ENCODE assay signal across 14 cellular contexts in genomic region chrX:118730500-118731247, GRCh38. TPM values are rescaled to one million over a fixed set of nuclear protein-coding genes. Genes with fewer than 3 reads are reported as not detected.
DNase-seq lines count a peak whose midpoint lies in the region; ATAC-seq, FAIRE-seq and TF ChIP-seq lines count a peak whose summit lies in the region.
"Had no signal": no experiment of that assay in that cellular context is flagged by ENCODE, and none has a peak within 500 bp of the region (broad histone marks: within the 10 kb centered on the region; RNA-seq: fewer than 3 reads in every experiment).

No MANE protein-coding gene starts in this region.

- peak overlapping the region; percentile 14 for H3K4me2 ChIP-seq in endothelial cell of umbilical vein (ENCODE audit: insufficient read depth, low read length)

- no peaks in the 10 kb centered on the region for H3K9me1 ChIP-seq in endothelial cell of umbilical vein (replicated peaks; ENCODE audit: control insufficient read depth, extremely low read depth, insufficient read depth, low read length)

- no peak overlapping the region for H3K4me3 Mint-ChIP-seq in activated T-helper 1 cell treated with anti-CD3 and anti-CD28 coated beads, Interleukin-12 subunit alpha, Interleukin-12 subunit beta, Interleukin-2, Interleukin-4 antibody, amounts not matched to agents 30 ng/mL and 10 ng/mL and 1 ng/mL, durations not matched to agents 14 hours and 24 hours and 36 hours

- H3K79me2 ChIP-seq in endothelial cell of umbilical vein (ENCODE audit: control insufficient read depth, insufficient read depth, low read length), result peaks cover 37% of the 10 kb centered on the region

- peak overlapping the region; percentile 47 for H3K9ac ChIP-seq in endothelial cell of umbilical vein (replicated peaks; ENCODE audit: extremely low read depth, insufficient read depth, low read length)

- H3K4me3 ChIP-seq in AG09309 (ENCODE audit: control insufficient read depth, low read depth, low read length) (no peak overlapping the region; the same call in 1 of the 2 replicates), endothelial cell of umbilical vein (replicated peaks in 1 of 3; ENCODE audit: insufficient read depth in 1 of 3, low read depth in 1 of 3, low read length in 3 of 3) (no peak overlapping the region)

- intact Hi-C loops in endothelial cell of umbilical vein (cut with micrococcal nuclease), result loop anchor here (1.0 to 2.0 kb wide), 2 partner anchors 72 to 86 kb away; no protein-coding TSS in a partner anchor
- intact Hi-C loops in activated T-helper 1 cell treated with anti-CD3 and anti-CD28 coated beads, Interleukin-12 subunit alpha, Interleukin-12 subunit beta, Interleukin-2, Interleukin-4 antibody, amounts not matched to agents 30 ng/mL and 10 ng/mL and 1 ng/mL, durations not matched to agents 14 hours and 24 hours and 36 hours (cut with micrococcal nuclease), result no loop called here

- H3K9me3 Mint-ChIP-seq in activated T-helper 1 cell treated with anti-CD3 and anti-CD28 coated beads, Interleukin-12 subunit alpha, Interleukin-12 subunit beta, Interleukin-2, Interleukin-4 antibody, amounts not matched to agents 30 ng/mL and 10 ng/mL and 1 ng/mL, durations not matched to agents 14 hours and 24 hours and 36 hours, result no peaks in the 10 kb centered on the region

- H3K4me1 Mint-ChIP-seq in activated T-helper 1 cell treated with anti-CD3 and anti-CD28 coated beads, Interleukin-12 subunit alpha, Interleukin-12 subunit beta, Interleukin-2, Interleukin-4 antibody, amounts not matched to agents 30 ng/mL and 10 ng/mL and 1 ng/mL, durations not matched to agents 14 hours and 24 hours and 36 hours (ENCODE audit: low read depth), result no peaks in the 10 kb centered on the region

- peak; percentile 94 for FAIRE-seq in endothelial cell of umbilical vein (lab: Jason Lieb, UNC)

- POLR2A ChIA-PET in endothelial cell of umbilical vein (lab: Charles Lee), result no interaction called here

- H3K4me1 ChIP-seq in endothelial cell of umbilical vein (ENCODE audit: control insufficient read depth, extremely low read depth, insufficient read depth, low read length), result peaks cover 37% of the 10 kb centered on the region

- H3K9me3 ChIP-seq in endothelial cell of umbilical vein (replicated peaks; ENCODE audit: control insufficient read depth, insufficient read depth, low read length), result no peaks in the 10 kb centered on the region

- H3K36me3 Mint-ChIP-seq in activated T-helper 1 cell treated with anti-CD3 and anti-CD28 coated beads, Interleukin-12 subunit alpha, Interleukin-12 subunit beta, Interleukin-2, Interleukin-4 antibody, amounts not matched to agents 30 ng/mL and 10 ng/mL and 1 ng/mL, durations not matched to agents 14 hours and 24 hours and 36 hours (ENCODE audit: low read depth), result no peaks in the 10 kb centered on the region
- H3K36me3 Mint-ChIP-seq: CD4-positive, CD25-positive, alpha-beta regulatory T cell had no signal

- no peaks in the 10 kb centered on the region for H3K27me3 ChIP-seq in endothelial cell of umbilical vein (ENCODE audit: control insufficient read depth in 2 of 2, insufficient read depth in 2 of 2, low read length in 2 of 2)

- H2AFZ ChIP-seq in endothelial cell of umbilical vein (ENCODE audit: low read depth, low read length), result no peak overlapping the region

- peaks cover 17% of the 10 kb centered on the region for H3K27me3 Mint-ChIP-seq in activated T-helper 1 cell treated with anti-CD3 and anti-CD28 coated beads, Interleukin-12 subunit alpha, Interleukin-12 subunit beta, Interleukin-2, Interleukin-4 antibody, amounts not matched to agents 30 ng/mL and 10 ng/mL and 1 ng/mL, durations not matched to agents 14 hours and 24 hours and 36 hours (ENCODE audit: insufficient read depth)

- TF ChIP-seq CTCF in AG09309 (IDR thresholded peaks at IDR 0.05; ENCODE audit: control insufficient read depth, insufficient read depth, low read depth, low read length, missing control alignments) (no peak), endothelial cell of umbilical vein (IDR thresholded peaks at IDR 0.05; ENCODE audit: extremely low read depth in 1 of 2, insufficient read depth in 1 of 2, low read depth in 1 of 2, low read length in 2 of 2) (no peak)

- peak overlapping the region; percentile 74 for H3K27ac ChIP-seq in endothelial cell of umbilical vein (ENCODE audit: insufficient read depth, low read depth, low read length)

- H3K36me3 ChIP-seq in endothelial cell of umbilical vein (ENCODE audit: control insufficient read depth in 2 of 2, extremely low read depth in 1 of 2, insufficient read depth in 2 of 2, low read length in 2 of 2), result no peaks in the 10 kb centered on the region

- CTCF ChIA-PET in endothelial cell of umbilical vein (lab: Charles Lee), result interaction anchor here (0.8 to 2.4 kb wide), 3 partner anchors 31 to 87 kb away, joined by 3 to 10 read pairs (median 8); no protein-coding TSS in a partner anchor

- DNase-seq in AG09309 (ENCODE audit: low read depth) (peak; percentile 59), NCI-H69 (lab: John Stamatoyannopoulos, UW) (peak; percentile 17), endothelial cell of umbilical vein (ENCODE audit: low read depth, low spot score) (peak; percentile 67), non-pigmented ciliary epithelial cell (ENCODE audit: low read depth) (peak; percentile 40), NCI-H2029 (lab: John Stamatoyannopoulos, UW) (no peak), activated T-cell treated with anti-CD3 and anti-CD28 coated beads for 4 hours (no peak)
- no peak for DNase-seq in activated T-helper 1 cell treated with anti-CD3 and anti-CD28 coated beads, Interleukin-12 subunit alpha, Interleukin-12 subunit beta, Interleukin-2, Interleukin-4 antibody, amounts not matched to agents 30 ng/mL and 10 ng/mL and 1 ng/mL, durations not matched to agents 14 hours and 24 hours and 36 hours (ENCODE audit: low spot score)
- DNase-seq: activated T-cell treated with anti-CD3 and anti-CD28 coated beads, Interleukin-2, amount 50 U/mL, for 1 hour; CD4-positive, CD25-positive, alpha-beta regulatory T cell; effector CD4-positive, alpha-beta T cell; GOT3; NCI-H510A had no signal

- H3K27ac Mint-ChIP-seq in activated T-helper 1 cell treated with anti-CD3 and anti-CD28 coated beads, Interleukin-12 subunit alpha, Interleukin-12 subunit beta, Interleukin-2, Interleukin-4 antibody, amounts not matched to agents 30 ng/mL and 10 ng/mL and 1 ng/mL, durations not matched to agents 14 hours and 24 hours and 36 hours, result no peak overlapping the region
- H3K27ac Mint-ChIP-seq: CD4-positive, CD25-positive, alpha-beta regulatory T cell had no signal

- TF ChIP-seq POLR2A in endothelial cell of umbilical vein (IDR thresholded peaks at IDR 0.05; ENCODE audit: low read depth, low read length), result no peak

- no peak for ATAC-seq in GM21360 (IDR thresholded peaks at IDR 0.05; ENCODE audit: unreplicated experiment)
- ATAC-seq: left lobe of liver had no signal

- dilution Hi-C loops in endothelial cell of umbilical vein (cut with MboI; ENCODE audit: extremely low pct_ligation_motif_present, low sequenced_read_pairs), result no loop called here

- TSS peak; percentile 14 for BruUV-seq in endothelial cell of umbilical vein (replicated peaks; lab: Mats Ljungman, UMichigan)

- H4K20me1 ChIP-seq in endothelial cell of umbilical vein (replicated peaks; ENCODE audit: control insufficient read depth, extremely low read depth, insufficient read depth, low read length), result no peaks in the 10 kb centered on the region

TF ChIP-seq in endothelial cell of umbilical vein, 7 proteins besides CTCF, POLR2A, EP300 and RAD21:
- TF ChIP-seq EZH2 (IDR thresholded peaks at IDR 0.05; ENCODE audit: borderline replicate concordance, low read depth, low read length, severe bottlenecking) (no peak), FOS (IDR thresholded peaks at IDR 0.05; ENCODE audit: borderline replicate concordance, insufficient read depth, low read length) (peak; percentile 71), POLR2AphosphoS5 (IDR thresholded peaks at IDR 0.05; ENCODE audit: insufficient read depth, low read depth, low read length) (no peak), GATA2 (IDR thresholded peaks at IDR 0.05; ENCODE audit: insufficient read depth, insufficient read length, low read depth, low read length) (no peak), JUN (IDR thresholded peaks at IDR 0.05; ENCODE audit: borderline replicate concordance, insufficient read depth, insufficient read length, low read depth) (peak; percentile 72), MYC (IDR thresholded peaks at IDR 0.05; ENCODE audit: low read depth, low read length) (no peak)
- TF ChIP-seq, protein P1, sequence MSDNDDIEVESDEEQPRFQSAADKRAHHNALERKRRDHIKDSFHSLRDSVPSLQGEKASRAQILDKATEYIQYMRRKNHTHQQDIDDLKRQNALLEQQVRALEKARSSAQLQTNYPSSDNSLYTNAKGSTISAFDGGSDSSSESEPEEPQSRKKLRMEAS (IDR thresholded peaks at IDR 0.05; ENCODE audit: insufficient read depth, insufficient read length), result no peak

RNA-seq across cellular contexts. Expression of gene IL13RA1, which starts 3.3 kb away (rescaled TPM):
- 61.9 and 66.4 TPM in 2 replicates for total RNA-seq in endothelial cell of umbilical vein
- polyA plus RNA-seq in endothelial cell of umbilical vein, result 32.8 and 40.7 TPM in 2 replicates
- polyA plus RNA-seq in endothelial cell of umbilical vein (2011; cell fraction: cytosol; rRNA removed), result 45.2 and 46.9 TPM in 2 replicates
- 24.0 and 31.2 TPM in 2 replicates for polyA plus RNA-seq in endothelial cell of umbilical vein (2011; cell fraction: nucleus; rRNA removed)
- polyA plus RNA-seq in endothelial cell of umbilical vein (2012), result 68.4 and 74.8 TPM in 2 replicates
- 35.9 and 49.6 TPM in 2 replicates for polyA minus RNA-seq in endothelial cell of umbilical vein
- polyA minus RNA-seq in endothelial cell of umbilical vein (2011; cell fraction: cytosol; rRNA and poly(A)+ RNA removed), result 15.4 TPM
- 21.7 and 33.2 TPM in 2 replicates for polyA minus RNA-seq in endothelial cell of umbilical vein (2011; cell fraction: nucleus; rRNA and poly(A)+ RNA removed)
- total RNA-seq in activated T-helper 1 cell treated with anti-CD3 and anti-CD28 coated beads, Interleukin-12 subunit alpha, Interleukin-12 subunit beta, Interleukin-2, Interleukin-4 antibody, amounts not matched to agents 30 ng/mL and 10 ng/mL and 1 ng/mL, durations not matched to agents 14 hours and 24 hours and 36 hours, result 0.57 and 0.73 TPM in 2 replicates
- total RNA-seq: CD4-positive, CD25-positive, alpha-beta regulatory T cell had no signal

Comparison
In these comparisons a context has a peak if more than half of its experiments do, and no peak if none do; other contexts are left out.
1. DNase-seq: peak in AG09309 (single experiment), NCI-H69 (single experiment), endothelial cell of umbilical vein (single experiment) and non-pigmented ciliary epithelial cell (single experiment); none in NCI-H2029 (single experiment), activated T-cell treated with anti-CD3 and anti-CD28 coated beads for 4 hours (single experiment) and activated T-helper 1 cell treated with anti-CD3 and anti-CD28 coated beads, Interleukin-12 subunit alpha, Interleukin-12 subunit beta, Interleukin-2, Interleukin-4 antibody, amounts not matched to agents 30 ng/mL and 10 ng/mL and 1 ng/mL, durations not matched to agents 14 hours and 24 hours and 36 hours (single experiment).
2. RNA of gene IL13RA1, which starts 3.3 kb away (total RNA-seq): 61.9 to 66.4 TPM in endothelial cell of umbilical vein; 0.57 to 0.73 TPM in activated T-helper 1 cell treated with anti-CD3 and anti-CD28 coated beads, Interleukin-12 subunit alpha, Interleukin-12 subunit beta, Interleukin-2, Interleukin-4 antibody, amounts not matched to agents 30 ng/mL and 10 ng/mL and 1 ng/mL, durations not matched to agents 14 hours and 24 hours and 36 hours; every median in the first group is over 10 times any median in the second.